16 cellular contexts compared by ENCODE assay signal in the genomic region with DNA sequence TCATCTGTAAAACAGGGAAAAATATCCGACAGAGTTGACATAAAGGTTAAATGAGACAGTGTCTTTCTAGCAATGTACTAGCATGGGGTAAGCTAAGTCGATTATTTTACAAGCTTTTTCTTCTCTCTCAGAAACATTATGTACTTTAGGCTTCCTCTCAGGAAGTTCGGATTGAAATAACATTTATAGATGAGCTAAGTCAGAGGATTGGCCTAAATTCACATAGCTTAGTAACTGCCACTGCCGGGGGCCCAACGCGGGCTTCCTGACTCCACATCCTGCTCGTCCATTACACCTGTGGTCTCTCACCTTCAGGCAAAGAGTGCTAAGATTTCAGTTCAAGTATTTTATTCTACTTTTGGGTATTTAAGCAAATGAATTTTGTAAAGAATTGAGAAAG.
A peak's percentile ranks its signal among the peaks of the same experiment; 100 is the strongest.
DNase-seq lines count a peak whose midpoint lies in the region; ATAC-seq and TF ChIP-seq lines count a peak whose summit lies in the region.
"Had no signal": no experiment of that assay in that cellular context is flagged by ENCODE, and none has a peak within 500 bp of the region (broad histone marks: within the 10 kb centered on the region; RNA-seq: fewer than 3 reads in every experiment).

No MANE protein-coding gene starts in this region.

- DNase-seq in astrocyte of the spinal cord (ENCODE audit: low read depth, low spot score), result peak; percentile 43
- peak; percentile 12 for DNase-seq in left ventricle myocardium inferior
- no peak for DNase-seq in gastrocnemius medialis
- DNase-seq in NAMALWA (ENCODE audit: low spot score), result no peak
- DNase-seq in cerebellum (ENCODE audit: low spot score), result no peak
- no peak for DNase-seq in HuH-7 (ENCODE audit: low spot score)
- DNase-seq: COR-L47, GF-D8, MG63, NCI-H1092 treated with DMSO at 0.1 percent for 48 hours, NCI-H510A treated with DMSO at 0.1 percent for 48 hours, NCI-H82, Peyer's patch, SHP77 treated with DMSO at 0.1 percent for 48 hours had no signal

- H2AFZ ChIP-seq in Loucy (ENCODE audit: low read length), result peak overlapping the region; percentile 6; the same call in 1 of the 2 replicates

- ATAC-seq in gastrocnemius medialis (peak in 1 of 2 donors; percentile 50), GM18907 (IDR thresholded peaks at IDR 0.05; ENCODE audit: unreplicated experiment) (no peak)

- H3F3A ChIP-seq in Loucy (ENCODE audit: low read depth), result no peaks in the 10 kb centered on the region

- no peaks in the 10 kb centered on the region for H3K9me2 ChIP-seq in Loucy (replicated peaks; ENCODE audit: low read depth, low read length)

- H3K9me3 ChIP-seq in Loucy (ENCODE audit: insufficient read depth, low read depth, low read length) (no peaks in the 10 kb centered on the region), left ventricle myocardium inferior (replicated peaks) (no peaks in the 10 kb centered on the region), gastrocnemius medialis (no peaks in the 10 kb centered on the region)
- H3K9me3 ChIP-seq: MG63, Peyer's patch had no signal

- H3K4me1 ChIP-seq in Loucy (ENCODE audit: insufficient read depth, low read length, poor library complexity, severe bottlenecking) (peaks cover 69% of the 10 kb centered on the region), left ventricle myocardium inferior (peaks cover 22% of the 10 kb centered on the region), gastrocnemius medialis (peaks cover 0 to 13% of the 10 kb centered on the region in 2 donors)
- H3K4me1 ChIP-seq: Peyer's patch had no signal

- H3K36me3 ChIP-seq in Loucy (ENCODE audit: insufficient read depth, low read length) (no peaks in the 10 kb centered on the region), left ventricle myocardium inferior (no peaks in the 10 kb centered on the region), gastrocnemius medialis (no peaks in the 10 kb centered on the region)
- H3K36me3 ChIP-seq: MG63, Peyer's patch had no signal

- TF ChIP-seq CTCF in Loucy (conservative IDR thresholded peaks at IDR 0.05; ENCODE audit: low read length) (no peak), astrocyte of the spinal cord (IDR thresholded peaks at IDR 0.05; ENCODE audit: low read depth, low read length) (no peak), left ventricle myocardium inferior (IDR thresholded peaks at IDR 0.05; ENCODE audit: borderline replicate concordance) (no peak), gastrocnemius medialis (IDR thresholded peaks at IDR 0.05 in 4 of 5, conservative IDR thresholded peaks at IDR 0.05 in 1 of 5) (no peak)

- peak overlapping the region; percentile 69 for H3K4me2 ChIP-seq in Loucy (ENCODE audit: low read depth, low read length, poor library complexity, severe bottlenecking)

- in situ Hi-C loops in astrocyte of the spinal cord (cut with HindIII; ENCODE audit: low sequenced_read_pairs), result no loop called here
- in situ Hi-C loops in gastrocnemius medialis (cut with MboI; ENCODE audit: low sequenced_read_pairs in 4 of 4), result no loop called here

- H3K9ac ChIP-seq in Loucy (ENCODE audit: low read depth, low read length, poor library complexity, severe bottlenecking), result peak overlapping the region; percentile 58

- intact Hi-C loops in left ventricle myocardium inferior (cut with micrococcal nuclease), result no loop called here
- intact Hi-C loops in gastrocnemius medialis (cut with DNase I; ENCODE audit: low total_unique reads), result no loop called here

- H3K27me3 ChIP-seq in Loucy (ENCODE audit: insufficient read depth, low read length, poor library complexity, severe bottlenecking) (no peaks in the 10 kb centered on the region), left ventricle myocardium inferior (ENCODE audit: low read depth) (no peaks in the 10 kb centered on the region), gastrocnemius medialis (no peaks in the 10 kb centered on the region)
- H3K27me3 ChIP-seq: MG63, Peyer's patch had no signal

- H3K79me2 ChIP-seq in Loucy (ENCODE audit: insufficient read depth, low read length), result no peaks in the 10 kb centered on the region

- TF ChIP-seq POLR2A in gastrocnemius medialis (IDR thresholded peaks at IDR 0.05), result no peak

- H3K4me3 ChIP-seq in Loucy (ENCODE audit: low read length, poor library complexity, severe bottlenecking) (peak overlapping the region; percentile 59), astrocyte of the spinal cord (ENCODE audit: low read depth, low read length) (no peak overlapping the region), left ventricle myocardium inferior (no peak overlapping the region), gastrocnemius medialis (no peak overlapping the region)
- H3K4me3 ChIP-seq: MG63, Peyer's patch had no signal

- no peaks in the 10 kb centered on the region for H4K20me1 ChIP-seq in Loucy (ENCODE audit: insufficient read depth, low read length, poor library complexity, severe bottlenecking)

- peak overlapping the region; percentile 35 for H3K27ac ChIP-seq in left ventricle myocardium inferior (replicated peaks)
- peak overlapping the region; percentile 27 to 51 (median 50) for H3K27ac ChIP-seq in gastrocnemius medialis
- H3K27ac ChIP-seq: Peyer's patch had no signal

Comparison
In these comparisons a context has a peak if more than half of its experiments do, and no peak if none do; other contexts are left out.
1. DNase-seq: peak in astrocyte of the spinal cord (single experiment) and left ventricle myocardium inferior (single experiment); none in gastrocnemius medialis (0 of 2), NAMALWA (single experiment), cerebellum (single experiment) and HuH-7 (single experiment).